In genomic region chr2:16578081-16578480, GRCh38 we compare ENCODE assay signal across 32 cellular contexts.
"Had no signal": no experiment of that assay in that cellular context is flagged by ENCODE, and none has a peak within 500 bp of the region (broad histone marks: within the 10 kb centered on the region; RNA-seq: fewer than 3 reads in every experiment).

No MANE protein-coding gene starts in this region.

- H3K27me3 ChIP-seq: ascending aorta, breast epithelium, MG63, SJCRH30 had no signal

- H3K27ac Mint-ChIP-seq: activated CD4-positive, alpha-beta T cell treated with anti-CD3 and anti-CD28 coated beads, Interleukin-2, amount 10 ng/mL, durations not matched to agents 24 days and 14 days; activated CD8-positive, alpha-beta T cell treated with anti-CD3 and anti-CD28 coated beads for 36 hours; activated naive CD8-positive, alpha-beta T cell treated with anti-CD3 and anti-CD28 coated beads for 36 hours; activated T-cell treated with anti-CD3 and anti-CD28 coated beads, Interleukin-2, amount 50 U/mL, for 72 hours; activated T-helper 17 cell treated with anti-CD3 and anti-CD28 coated beads, Interleukin-2, amount 50 U/mL, for 72 hours; T-helper 2 cell treated with Interferon-gamma antibody and Interleukin-4, amounts not matched to agents 5 μg/mL and 100 μg/mL, for 36 hours had no signal

- H3K9me3 Mint-ChIP-seq: activated CD4-positive, alpha-beta T cell treated with anti-CD3 and anti-CD28 coated beads, Interleukin-2, amount 10 ng/mL, durations not matched to agents 24 days and 14 days; activated T-helper 17 cell treated with anti-CD3 and anti-CD28 coated beads, Interleukin-2, amount 50 U/mL, for 72 hours; T-helper 2 cell treated with Interferon-gamma antibody and Interleukin-4, amounts not matched to agents 5 μg/mL and 100 μg/mL, for 36 hours had no signal

- H3K4me1 Mint-ChIP-seq: activated CD4-positive, alpha-beta T cell treated with anti-CD3 and anti-CD28 coated beads, Interleukin-2, amount 10 ng/mL, durations not matched to agents 24 days and 14 days; activated naive CD8-positive, alpha-beta T cell treated with anti-CD3 and anti-CD28 coated beads for 36 hours; activated T-helper 17 cell treated with anti-CD3 and anti-CD28 coated beads, Interleukin-2, amount 50 U/mL, for 72 hours had no signal

- H3K4me1 ChIP-seq: ascending aorta, breast epithelium had no signal

- H3K36me3 ChIP-seq: ascending aorta, breast epithelium, MG63 had no signal

- H3K4me3 Mint-ChIP-seq: activated CD4-positive, alpha-beta T cell treated with anti-CD3 and anti-CD28 coated beads, Interleukin-2, amount 10 ng/mL, durations not matched to agents 24 days and 14 days; activated CD8-positive, alpha-beta T cell treated with anti-CD3 and anti-CD28 coated beads for 36 hours; activated naive CD8-positive, alpha-beta T cell treated with anti-CD3 and anti-CD28 coated beads for 36 hours; activated T-cell treated with anti-CD3 and anti-CD28 coated beads, Interleukin-2, amount 50 U/mL, for 72 hours; activated T-helper 17 cell treated with anti-CD3 and anti-CD28 coated beads, Interleukin-2, amount 50 U/mL, for 72 hours; T-helper 2 cell treated with Interferon-gamma antibody and Interleukin-4, amounts not matched to agents 5 μg/mL and 100 μg/mL, for 36 hours had no signal

- H3K36me3 Mint-ChIP-seq: activated naive CD8-positive, alpha-beta T cell treated with anti-CD3 and anti-CD28 coated beads for 36 hours had no signal

- H3K27me3 Mint-ChIP-seq: activated CD8-positive, alpha-beta T cell treated with anti-CD3 and anti-CD28 coated beads for 36 hours had no signal

- FAIRE-seq: TTC549 had no signal

- DNase-seq: activated CD4-positive, alpha-beta T cell treated with anti-CD3 and anti-CD28 coated beads, Interleukin-2, amount 10 ng/mL, durations not matched to agents 24 days and 14 days; activated CD4-positive, alpha-beta T cell treated with anti-CD3 and anti-CD28 coated beads, Interleukin-2, amount 50 U/mL, for 4 hours; activated CD8-positive, alpha-beta T cell treated with anti-CD3 and anti-CD28 coated beads for 36 hours; activated effector memory CD4-positive, alpha-beta T cell treated with anti-CD3 and anti-CD28 coated beads, Interleukin-2, amount 50 U/mL, for 16 hours; activated naive CD4-positive, alpha-beta T cell; activated naive CD4-positive, alpha-beta T cell treated with anti-CD3 and anti-CD28 coated beads, Interleukin-2, amount 50 U/mL, for 16 hours; activated naive CD8-positive, alpha-beta T cell treated with anti-CD3 and anti-CD28 coated beads for 36 hours; activated T-cell treated with anti-CD3 and anti-CD28 coated beads, Interleukin-2, amount 50 U/mL, for 1 hour; activated T-cell treated with anti-CD3 and anti-CD28 coated beads, Interleukin-2, amount 50 U/mL, for 72 hours; amniotic stem cell; Kasumi-1; KG1; MG63; MV-4-11; NCI-H1092; NCI-H1436 treated with DMSO at 0.1 percent for 48 hours; NCI-H187; NCI-H2029 treated with DMSO at 0.1 percent for 48 hours; NCI-H2107; NCI-H2171; NCI-H2227 treated with DMSO at 0.1 percent for 48 hours; NCI-H446 treated with DMSO at 0.1 percent for 48 hours; NCI-H524 treated with DMSO at 0.1 percent for 48 hours; SHP77; SJCRH30 had no signal

- H3K27ac ChIP-seq: ascending aorta, breast epithelium, SJCRH30, SK-N-MC had no signal

- ATAC-seq: activated CD8-positive, alpha-beta T cell treated with anti-CD3 and anti-CD28 coated beads for 36 hours; activated T-cell treated with anti-CD3 and anti-CD28 coated beads, Interleukin-2, amount 50 U/mL, for 72 hours; activated T-helper 17 cell treated with anti-CD3 and anti-CD28 coated beads, Interleukin-2, amount 50 U/mL, for 72 hours; Panc1 had no signal

- H3K9me3 ChIP-seq: ascending aorta, MG63 had no signal

- H3K4me3 ChIP-seq: ascending aorta, breast epithelium, MG63, SJCRH30, SK-N-MC had no signal
